In genomic region chr1:160149235-160149634, GRCh38 we compare ENCODE assay signal across 22 cellular contexts. TPM values are rescaled to one million over a fixed set of nuclear protein-coding genes. Genes with fewer than 3 reads are reported as not detected.
DNase-seq lines count a peak whose midpoint lies in the region; ATAC-seq and TF ChIP-seq lines count a peak whose summit lies in the region.
"Had no signal": no experiment of that assay in that cellular context is flagged by ENCODE, and none has a peak within 500 bp of the region (broad histone marks: within the 10 kb centered on the region; RNA-seq: fewer than 3 reads in every experiment).

No MANE protein-coding gene starts in this region.

- no peak overlapping the region for H3K4me3 ChIP-seq in mammary epithelial cell (replicated peaks in 1 of 3; ENCODE audit: insufficient read depth in 1 of 3, low read depth in 2 of 3, low read length in 3 of 3)
- no peak overlapping the region for H3K4me3 ChIP-seq in epithelial cell of esophagus (ENCODE audit: low read length)
- H3K4me3 ChIP-seq in tibial nerve = no peak overlapping the region
- H3K4me3 ChIP-seq in CD8-positive, alpha-beta T cell (ENCODE audit: low read depth, low read length) = no peak overlapping the region
- H3K4me3 ChIP-seq: BLaER1, cardiac muscle cell, dorsolateral prefrontal cortex, lung had no signal

- intact Hi-C loops in MCF 10A (cut with micrococcal nuclease) = loop anchor here (2.0 kb wide), 1 partner anchor 24 kb away; no protein-coding TSS in a partner anchor
- intact Hi-C loops in mammary epithelial cell (cut with micrococcal nuclease) = loop anchor here (2.0 kb wide), 1 partner anchor 24 kb away; no protein-coding TSS in a partner anchor
- intact Hi-C loops in Right ventricle myocardium superior (cut with DNase I) = no loop called here
- intact Hi-C loops in CD8-positive, alpha-beta T cell (cut with DNase I, micrococcal nuclease) = no loop called here

- no peaks in the 10 kb centered on the region for H3K4me1 ChIP-seq in mammary epithelial cell (ENCODE audit: insufficient read depth, low read length)
- peaks cover 0 to 4% (median 0%) of the 10 kb centered on the region in 4 donors for H3K4me1 ChIP-seq in tibial nerve
- no peaks in the 10 kb centered on the region for H3K4me1 ChIP-seq in CD8-positive, alpha-beta T cell (ENCODE audit: insufficient read depth, low read length)
- H3K4me1 ChIP-seq: BLaER1 had no signal

- H4K20me1 ChIP-seq in mammary epithelial cell (ENCODE audit: insufficient read depth, low read length) = no peaks in the 10 kb centered on the region
- H4K20me1 ChIP-seq: BLaER1 had no signal

- TSS peak; percentile 34 for BruUV-seq in MCF 10A (replicated peaks; lab: Mats Ljungman, UMichigan)
- BruUV-seq in mammary epithelial cell (replicated peaks; lab: Mats Ljungman, UMichigan) = no TSS peak

- TF ChIP-seq POLR2A in tibial nerve (IDR thresholded peaks at IDR 0.05) = no peak

- H3K27ac ChIP-seq in mammary epithelial cell (ENCODE audit: insufficient read depth, low read depth, low read length) (no peak overlapping the region), tibial nerve (no peak overlapping the region)
- H3K27ac ChIP-seq in CD8-positive, alpha-beta T cell (ENCODE audit: low read depth, low read length) = no peak overlapping the region
- H3K27ac ChIP-seq: BLaER1, cardiac muscle cell had no signal

- no peak overlapping the region for H3K4me2 ChIP-seq in mammary epithelial cell (ENCODE audit: insufficient read depth, low read depth, low read length)
- H3K4me2 ChIP-seq: BLaER1 had no signal

- TF ChIP-seq CTCF in MCF 10A (IDR thresholded peaks at IDR 0.05; ENCODE audit: unreplicated experiment) = no peak
- no peak for TF ChIP-seq CTCF in mammary epithelial cell (conservative IDR thresholded peaks at IDR 0.05 in 1 of 2, IDR thresholded peaks at IDR 0.05 in 1 of 2; ENCODE audit: extremely low read depth in 1 of 2, insufficient read depth in 1 of 2, low read depth in 1 of 2, low read length in 2 of 2)
- no peak for TF ChIP-seq CTCF in epithelial cell of esophagus (IDR thresholded peaks at IDR 0.05; ENCODE audit: insufficient read depth, low read depth, low read length, missing control alignments)
- no peak for TF ChIP-seq CTCF in tibial nerve (IDR thresholded peaks at IDR 0.05)
- no peak for TF ChIP-seq CTCF in CD8-positive, alpha-beta T cell (IDR thresholded peaks at IDR 0.05)

- no peak overlapping the region for H2AFZ ChIP-seq in mammary epithelial cell (ENCODE audit: low read depth, low read length)

- no peaks in the 10 kb centered on the region for H3K9me3 Mint-ChIP-seq in MCF 10A (ENCODE audit: unreplicated experiment)
- H3K9me3 Mint-ChIP-seq in CD8-positive, alpha-beta T cell = no peaks in the 10 kb centered on the region
- H3K9me3 Mint-ChIP-seq: T-helper 2 cell treated with Interferon-gamma antibody and Interleukin-4, amounts not matched to agents 5 μg/mL and 100 μg/mL, for 36 hours had no signal

- H3K27me3 Mint-ChIP-seq in MCF 10A (ENCODE audit: insufficient read depth, unreplicated experiment) = no peaks in the 10 kb centered on the region
- H3K27me3 Mint-ChIP-seq in CD8-positive, alpha-beta T cell (ENCODE audit: low read depth) = no peaks in the 10 kb centered on the region

- in situ Hi-C loops in mammary epithelial cell (cut with MboI; ENCODE audit: low sequenced_read_pairs in 2 of 2) = loop anchor here in 1 of 2 donors (5.0 kb wide), 1 partner anchor 42 kb away; no protein-coding TSS in a partner anchor

- H3K79me2 ChIP-seq in mammary epithelial cell (ENCODE audit: insufficient read depth, low read length) = no peaks in the 10 kb centered on the region

- H3K4me3 Mint-ChIP-seq in MCF 10A (ENCODE audit: unreplicated experiment) = no peak overlapping the region
- no peak overlapping the region for H3K4me3 Mint-ChIP-seq in CD8-positive, alpha-beta T cell
- H3K4me3 Mint-ChIP-seq: T-helper 2 cell treated with Interferon-gamma antibody and Interleukin-4, amounts not matched to agents 5 μg/mL and 100 μg/mL, for 36 hours had no signal

- no peak for ATAC-seq in Right ventricle myocardium superior (ENCODE audit: poor library complexity)
- ATAC-seq in CD8-positive, alpha-beta T cell = no peak
- ATAC-seq: right cardiac atrium had no signal

- no peak overlapping the region for H3K9ac ChIP-seq in mammary epithelial cell (ENCODE audit: insufficient read depth, low read length)
- H3K9ac ChIP-seq: BLaER1 had no signal

- dilution Hi-C loops in mammary epithelial cell (cut with HindIII; ENCODE audit: low sequenced_read_pairs) = no loop called here

- H3K9me3 ChIP-seq in mammary epithelial cell (replicated peaks; ENCODE audit: insufficient read depth, low read length) (no peaks in the 10 kb centered on the region), tibial nerve (no peaks in the 10 kb centered on the region)
- no peaks in the 10 kb centered on the region for H3K9me3 ChIP-seq in CD8-positive, alpha-beta T cell (ENCODE audit: low read length)
- H3K9me3 ChIP-seq: BLaER1 had no signal

- TF ChIP-seq EP300 in tibial nerve (IDR thresholded peaks at IDR 0.05) = no peak

- no peaks in the 10 kb centered on the region for H3K36me3 Mint-ChIP-seq in MCF 10A (ENCODE audit: insufficient read depth, unreplicated experiment)
- H3K36me3 Mint-ChIP-seq in CD8-positive, alpha-beta T cell = no peaks in the 10 kb centered on the region

- peak overlapping the region; percentile 71 for H3K27ac Mint-ChIP-seq in MCF 10A (ENCODE audit: low read depth, unreplicated experiment)
- H3K27ac Mint-ChIP-seq in CD8-positive, alpha-beta T cell = no peak overlapping the region
- H3K27ac Mint-ChIP-seq: T-helper 2 cell treated with Interferon-gamma antibody and Interleukin-4, amounts not matched to agents 5 μg/mL and 100 μg/mL, for 36 hours had no signal

- H3K4me1 Mint-ChIP-seq in MCF 10A (ENCODE audit: insufficient read depth, unreplicated experiment) = peaks cover 18% of the 10 kb centered on the region
- no peaks in the 10 kb centered on the region for H3K4me1 Mint-ChIP-seq in CD8-positive, alpha-beta T cell (ENCODE audit: low read depth)

- no peaks in the 10 kb centered on the region for H3K36me3 ChIP-seq in mammary epithelial cell (ENCODE audit: insufficient read depth, low read length)
- no peaks in the 10 kb centered on the region for H3K36me3 ChIP-seq in tibial nerve
- H3K36me3 ChIP-seq in CD8-positive, alpha-beta T cell (ENCODE audit: insufficient read depth, low read length) = no peaks in the 10 kb centered on the region
- H3K36me3 ChIP-seq: BLaER1, cardiac muscle cell had no signal

- POLR2A ChIA-PET in MCF 10A (lab: Yijun Ruan, JAX) = interaction anchor here (0.6 to 0.8 kb wide), 4 partner anchors 19 to 332 kb away, joined by 3 read pairs; partner anchors contain the start of gene DCAF8
- POLR2A ChIA-PET in CD8-positive, alpha-beta T cell (lab: Charles Lee) = no interaction called here

- no peak for DNase-seq in MCF 10A (ENCODE audit: unreplicated experiment)
- DNase-seq in mammary epithelial cell = no peak
- peak; percentile 20 for DNase-seq in epithelial cell of esophagus (ENCODE audit: low read depth)
- no peak for DNase-seq in tibial nerve (ENCODE audit: low spot score in 2 of 2)
- DNase-seq in Right ventricle myocardium superior = no peak
- no peak for DNase-seq in CD8-positive, alpha-beta T cell
- DNase-seq: activated CD4-positive, alpha-beta T cell treated with anti-CD3 and anti-CD28 coated beads, Interleukin-2, amount 50 U/mL, for 4 hours; activated CD8-positive, alpha-beta memory T cell treated with anti-CD3 and anti-CD28 coated beads, Interleukin-2, amount 50 U/mL, for 48 hours; Calu3; dorsolateral prefrontal cortex; foreskin melanocyte; islet precursor cell; NCI-H2107; NCI-H510A; NK-92 treated with Interleukin-12 subunit alpha and Interleukin-12 subunit beta, amount 100 ng/mL, for 24 hours; occipital lobe; right cardiac atrium had no signal

- CTCF ChIA-PET in MCF 10A (lab: Yijun Ruan, JAX) (interaction anchor here (0.5 to 3.6 kb wide), 7 partner anchors 24 to 103 kb away, joined by 3 to 15 read pairs (median 5); partner anchors contain the start of gene CASQ1), mammary epithelial cell (lab: Charles Lee; ENCODE audit: low non-redundant PET) (interaction anchor here (0.5 kb wide), 1 partner anchor 117 kb away, joined by 15 read pairs; no protein-coding TSS in a partner anchor)
- CTCF ChIA-PET in CD8-positive, alpha-beta T cell (lab: Charles Lee) = interaction anchor here (0.6 kb wide), 1 partner anchor 47 kb away, joined by 3 read pairs; no protein-coding TSS in a partner anchor

- no peaks in the 10 kb centered on the region for H3K27me3 ChIP-seq in mammary epithelial cell (ENCODE audit: insufficient read depth, low read length)
- H3K27me3 ChIP-seq in tibial nerve = no peaks in the 10 kb centered on the region
- H3K27me3 ChIP-seq in CD8-positive, alpha-beta T cell (ENCODE audit: insufficient read depth, low read length) = no peaks in the 10 kb centered on the region
- H3K27me3 ChIP-seq: BLaER1, cardiac muscle cell, dorsolateral prefrontal cortex had no signal

RNA-seq across cellular contexts. Expression of gene ATP1A4, which starts 2.2 kb away (rescaled TPM):
- total RNA-seq in MCF 10A (2022) (not detected in 2 replicates), mammary epithelial cell (under 1 TPM in 1 of 2 donors, not detected in 1; under 0.01 TPM), tibial nerve (1 to 10 TPM in 3 of 4 donors, under 1 TPM in 1; 0.90 to 5.0 (median 2.1) TPM), Right ventricle myocardium superior (0.40 TPM)
- polyA plus RNA-seq in mammary epithelial cell = not detected
- not detected for polyA minus RNA-seq in mammary epithelial cell
- not detected for total RNA-seq in CD8-positive, alpha-beta T cell
- total RNA-seq: Calu3, epithelial cell of proximal tubule had no signal

RNA-seq across cellular contexts. Expression of gene ATP1A2, which starts 33.7 kb away (rescaled TPM):
- total RNA-seq in MCF 10A (2022) (0.07 TPM in 1 of 2 replicates, not detected in the other), mammary epithelial cell (under 1 TPM in 1 of 2 donors, not detected in 1; under 0.01 TPM), tibial nerve (100 to 1,000 TPM; 173 to 211 (median 201) TPM), Right ventricle myocardium superior (210 TPM)
- not detected for polyA plus RNA-seq in mammary epithelial cell
- polyA minus RNA-seq in mammary epithelial cell = not detected
- not detected for total RNA-seq in CD8-positive, alpha-beta T cell
- total RNA-seq: Calu3, epithelial cell of proximal tubule had no signal

RNA-seq across cellular contexts. Expression of gene CASQ1, which starts 41.1 kb away (rescaled TPM):
- total RNA-seq in MCF 10A (2022) = not detected in 2 replicates
- total RNA-seq in mammary epithelial cell = not detected
- not detected for polyA plus RNA-seq in mammary epithelial cell
- not detected for polyA minus RNA-seq in mammary epithelial cell
- 1 to 10 TPM in 1 of 4 donors, under 1 TPM in 1, not detected in 2; 0.98 to 1.7 TPM for total RNA-seq in tibial nerve
- total RNA-seq in Right ventricle myocardium superior = 12.6 TPM
- total RNA-seq in CD8-positive, alpha-beta T cell = not detected
- total RNA-seq: Calu3, epithelial cell of proximal tubule had no signal

RNA-seq across cellular contexts. Expression of gene IGSF8, which starts 50.8 kb away (rescaled TPM):
- total RNA-seq in MCF 10A (2022) (13.8 and 19.7 TPM in 2 replicates), mammary epithelial cell (10 to 100 TPM; 28.7 to 34.2 TPM), tibial nerve (10 to 100 TPM; 42.6 to 73.9 (median 50.7) TPM), Right ventricle myocardium superior (18.5 TPM)
- polyA plus RNA-seq in mammary epithelial cell = 22.8 TPM
- 23.9 TPM for polyA minus RNA-seq in mammary epithelial cell
- total RNA-seq in CD8-positive, alpha-beta T cell = 10 to 100 TPM; 35.5 to 39.3 TPM

RNA-seq across cellular contexts. Expression of gene PEA15, which starts 55.9 kb away (rescaled TPM):
- total RNA-seq in MCF 10A (2022) (183 and 198 TPM in 2 replicates), mammary epithelial cell (100 to 1,000 TPM; 132 to 206 TPM), tibial nerve (100 to 1,000 TPM; 144 to 154 (median 147) TPM), Right ventricle myocardium superior (225 TPM)
- 352 TPM for polyA plus RNA-seq in mammary epithelial cell
- 207 TPM for polyA minus RNA-seq in mammary epithelial cell
- total RNA-seq in CD8-positive, alpha-beta T cell = 10 to 100 TPM in 1 of 2 experiments, 1 to 10 TPM in 1; 9.1 to 10.9 TPM

Comparison
In these comparisons a context has a peak if more than half of its experiments do, and no peak if none do; other contexts are left out.
1. RNA of gene ATP1A2, which starts 33.7 kb away (total RNA-seq): 210 TPM in Right ventricle myocardium superior (single experiment) and 173 to 211 TPM in tibial nerve; under 0.01 TPM in mammary epithelial cell, 0.07 TPM in MCF 10A and not detected in CD8-positive, alpha-beta T cell; every median in the first group is over 100 times any median in the second.
2. intact Hi-C loops: an anchor here in MCF 10A (2.0 kb wide) and mammary epithelial cell (2.0 kb wide); none called in Right ventricle myocardium superior and CD8-positive, alpha-beta T cell.